9 cellular contexts compared by ENCODE assay signal in the genomic region with DNA sequence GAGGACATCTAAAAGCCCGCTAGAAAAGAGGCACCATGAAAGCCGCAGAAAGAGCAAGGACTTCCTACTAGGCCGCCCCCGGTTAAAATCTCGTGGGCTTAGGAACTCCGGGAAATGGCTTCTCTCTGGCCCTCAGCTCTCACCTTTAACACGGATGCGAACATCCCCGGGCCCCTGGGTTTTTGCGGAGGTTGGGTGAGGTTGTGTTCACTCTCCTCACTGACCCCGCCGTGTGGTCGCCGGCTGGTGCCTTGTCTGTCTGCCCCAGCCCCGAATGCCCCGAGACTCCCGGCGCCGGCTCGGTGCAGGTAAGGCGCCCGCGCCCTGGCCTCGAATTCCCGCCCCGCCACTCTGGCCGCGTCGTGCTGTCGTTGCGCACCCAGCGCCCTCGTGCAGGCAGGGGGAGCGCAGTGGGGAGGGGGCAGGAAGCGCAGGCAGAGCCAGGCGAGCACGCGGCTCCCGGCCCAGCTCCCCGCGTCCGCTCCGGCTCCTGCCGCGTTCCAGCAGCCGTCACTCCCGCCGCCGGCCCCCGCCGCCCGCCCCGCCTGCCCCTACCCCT. TPM values are rescaled to one million over a fixed set of nuclear protein-coding genes. Genes with fewer than 3 reads are reported as not detected.
DNase-seq lines count a peak whose midpoint lies in the region; ATAC-seq, FAIRE-seq and TF ChIP-seq lines count a peak whose summit lies in the region.
"Had no signal": no experiment of that assay in that cellular context is flagged by ENCODE, and none has a peak within 500 bp of the region (broad histone marks: within the 10 kb centered on the region; RNA-seq: fewer than 3 reads in every experiment).

A gene (plus strand): TSS at position 437 of the 559 bp plus-strand sequence. CDS start 326 bp downstream, outside the sequence.

- H3K27ac ChIP-seq in A549 (peak within 1 kb of the TSS; percentile 56 to 78; a peak in 5 of 6 replicates), HUES48 (ENCODE audit: low read depth, low read length) (no peak within 1 kb of the TSS), testis (peak within 1 kb of the TSS; percentile 6 to 57)
- H3K27ac ChIP-seq: epithelial cell of prostate had no signal

- peak; percentile 31 to 41; a peak in 4 of 6 replicates for ATAC-seq in A549
- ATAC-seq in effector memory CD8-positive, alpha-beta T cell (replicated peaks): peak; percentile 40
- ATAC-seq in naive thymus-derived CD8-positive, alpha-beta T cell: peak; percentile 46 to 48

- H3K9me3 ChIP-seq in A549: no peaks in the 10 kb centered on the region
- no peaks in the 10 kb centered on the region for H3K9me3 ChIP-seq in HUES48 (ENCODE audit: control insufficient read depth, insufficient read depth, low read length)
- no peaks in the 10 kb centered on the region for H3K9me3 ChIP-seq in testis

- no peaks in the 10 kb centered on the region for H3K27me3 Mint-ChIP-seq in activated CD4-positive, alpha-beta memory T cell treated with anti-CD3 and anti-CD28 coated beads for 36 hours
- H3K27me3 Mint-ChIP-seq in effector memory CD8-positive, alpha-beta T cell: no peaks in the 10 kb centered on the region
- H3K27me3 Mint-ChIP-seq in naive thymus-derived CD8-positive, alpha-beta T cell: no peaks in the 10 kb centered on the region

- H3K27ac Mint-ChIP-seq in activated CD4-positive, alpha-beta memory T cell treated with anti-CD3 and anti-CD28 coated beads for 36 hours: peak within 1 kb of the TSS; percentile 92
- peak within 1 kb of the TSS; percentile 98 to 100 for H3K27ac Mint-ChIP-seq in effector memory CD8-positive, alpha-beta T cell
- H3K27ac Mint-ChIP-seq in naive thymus-derived CD8-positive, alpha-beta T cell: peak within 1 kb of the TSS; percentile 94 to 99 (median 98)

- H3K36me3 ChIP-seq in HUES48 (ENCODE audit: control insufficient read depth, insufficient read depth, low read length) (no peaks in the 10 kb centered on the region), testis (ENCODE audit: low read depth, missing control alignments) (no peaks in the 10 kb centered on the region)

- 77% methylated on average over 19 of the region's 53 CpGs for WGBS in A549 (ENCODE audit: missing lambda C conversion rate)
- 41 to 42% methylated on average over 22 to 30 of the region's 53 CpGs for WGBS in testis, 2 donors

- H3K27me3 ChIP-seq in HUES48 (ENCODE audit: control insufficient read depth, insufficient read depth, low read length) (peaks cover 55% of the 10 kb centered on the region), testis (no peaks in the 10 kb centered on the region)

- peak within 1 kb of the TSS; percentile 50; the same call in 1 of the 2 replicates for H3K9ac ChIP-seq in HUES48 (ENCODE audit: low read depth, low read length)

- DNase-seq in A549 (ENCODE audit: low read depth in 1 of 2, low spot score in 1 of 2): no peak
- peak; percentile 73 for DNase-seq in activated CD4-positive, alpha-beta memory T cell treated with anti-CD3 and anti-CD28 coated beads for 36 hours
- DNase-seq in effector memory CD8-positive, alpha-beta T cell: peak; percentile 54 to 58 (median 56)
- DNase-seq in naive thymus-derived CD8-positive, alpha-beta T cell: peak; percentile 47 to 84 (median 66)
- peak; percentile 32 for DNase-seq in testis
- no peak for DNase-seq in SHP77 treated with DMSO at 0.1 percent for 48 hours (lab: John Stamatoyannopoulos, UW)
- no peak for DNase-seq in cerebellum (ENCODE audit: low spot score)

- peaks cover 65% of the 10 kb centered on the region for H3K4me1 Mint-ChIP-seq in activated CD4-positive, alpha-beta memory T cell treated with anti-CD3 and anti-CD28 coated beads for 36 hours (ENCODE audit: low read depth)
- H3K4me1 Mint-ChIP-seq in effector memory CD8-positive, alpha-beta T cell (ENCODE audit: low read depth in 2 of 2): peaks cover 60 to 65% of the 10 kb centered on the region in 2 donors
- peaks cover 34 to 74% (median 70%) of the 10 kb centered on the region in 4 donors for H3K4me1 Mint-ChIP-seq in naive thymus-derived CD8-positive, alpha-beta T cell

- FAIRE-seq in A549 (lab: Jason Lieb, UNC): no peak

- H3K36me3 Mint-ChIP-seq in activated CD4-positive, alpha-beta memory T cell treated with anti-CD3 and anti-CD28 coated beads for 36 hours: peaks cover 2% of the 10 kb centered on the region
- H3K36me3 Mint-ChIP-seq in effector memory CD8-positive, alpha-beta T cell (ENCODE audit: insufficient read depth): peaks cover 40% of the 10 kb centered on the region
- H3K36me3 Mint-ChIP-seq in naive thymus-derived CD8-positive, alpha-beta T cell: no peaks in the 10 kb centered on the region

- CTCF ChIA-PET in A549 (lab: Yijun Ruan, JAX): interaction anchor here (0.7 to 1.5 kb wide), 3 partner anchors 9 to 53 kb away, joined by 3 to 5 read pairs (median 3); no protein-coding TSS in a partner anchor
- CTCF ChIA-PET in activated CD4-positive, alpha-beta memory T cell treated with anti-CD3 and anti-CD28 coated beads for 36 hours (lab: Charles Lee): interaction anchor here (1.2 to 2.1 kb wide), 2 partner anchors 9 to 53 kb away, joined by 3 to 10 read pairs; no protein-coding TSS in a partner anchor

- no peak for TF ChIP-seq EP300 in A549 (IDR thresholded peaks at IDR 0.05)

- POLR2A ChIA-PET in A549 (lab: Yijun Ruan, JAX): interaction anchor here (1.0 kb wide), 1 partner anchor 8 kb away, joined by 10 read pairs; no protein-coding TSS in a partner anchor
- POLR2A ChIA-PET in activated CD4-positive, alpha-beta memory T cell treated with anti-CD3 and anti-CD28 coated beads for 36 hours (lab: Charles Lee): interaction anchor here (0.7 to 2.8 kb wide), 9 partner anchors 9 to 493 kb away, joined by 3 to 16 read pairs (median 4); a partner anchor contains a TSS
- POLR2A ChIA-PET in naive thymus-derived CD8-positive, alpha-beta T cell (lab: Charles Lee): interaction anchor here (0.7 to 5.7 kb wide), 24 partner anchors 9 to 266 kb away, joined by 3 to 67 read pairs (median 6); a partner anchor contains a TSS

- TF ChIP-seq RAD21 in A549 (conservative IDR thresholded peaks at IDR 0.05 in 1 of 2, IDR thresholded peaks at IDR 0.05 in 1 of 2): no peak

- no peaks in the 10 kb centered on the region for H3K9me3 Mint-ChIP-seq in activated CD4-positive, alpha-beta memory T cell treated with anti-CD3 and anti-CD28 coated beads for 36 hours
- H3K9me3 Mint-ChIP-seq in effector memory CD8-positive, alpha-beta T cell: no peaks in the 10 kb centered on the region
- H3K9me3 Mint-ChIP-seq in naive thymus-derived CD8-positive, alpha-beta T cell: no peaks in the 10 kb centered on the region

- no peak for TF ChIP-seq POLR2A in A549 (IDR thresholded peaks at IDR 0.05; ENCODE audit: low read length)
- TF ChIP-seq POLR2A in testis (IDR thresholded peaks at IDR 0.05): no peak

- intact Hi-C loops in activated CD4-positive, alpha-beta memory T cell treated with anti-CD3 and anti-CD28 coated beads for 36 hours (cut with micrococcal nuclease): loop anchor here (5.0 to 10.0 kb wide), 3 partner anchors 211 to 578 kb away; a partner anchor contains a TSS
- intact Hi-C loops in testis (cut with DNase I; ENCODE audit: low total_unique reads): no loop called here

- H3K4me1 ChIP-seq in A549: peaks cover 9% of the 10 kb centered on the region; the same call in 1 of the 3 replicates
- peaks cover 3% of the 10 kb centered on the region; the same call in 1 of the 2 replicates for H3K4me1 ChIP-seq in HUES48 (ENCODE audit: control insufficient read depth, insufficient read depth, low read length)
- H3K4me1 ChIP-seq in testis: peaks cover 26% of the 10 kb centered on the region

- TF ChIP-seq CTCF in A549 (IDR thresholded peaks at IDR 0.05): no peak
- TF ChIP-seq CTCF in testis (IDR thresholded peaks at IDR 0.05): no peak

- peak within 1 kb of the TSS; percentile 85 for H3K4me3 Mint-ChIP-seq in activated CD4-positive, alpha-beta memory T cell treated with anti-CD3 and anti-CD28 coated beads for 36 hours
- H3K4me3 Mint-ChIP-seq in effector memory CD8-positive, alpha-beta T cell: peak within 1 kb of the TSS; percentile 84 to 85
- peak within 1 kb of the TSS; percentile 86 to 96 (median 92) for H3K4me3 Mint-ChIP-seq in naive thymus-derived CD8-positive, alpha-beta T cell

- H3K4me3 ChIP-seq in A549 (peak within 1 kb of the TSS; percentile 45), HUES48 (ENCODE audit: low read depth, low read length) (peak within 1 kb of the TSS; percentile 51), testis (peak within 1 kb of the TSS; percentile 49 to 51)

- peak within 1 kb of the TSS; percentile 86 for H3K4me2 ChIP-seq in A549

TF ChIP-seq in A549, 52 proteins besides CTCF, POLR2A, EP300 and RAD21 (continues in another document):
- no peak for TF ChIP-seq TP53 (CRISPR knock-in tag; IDR thresholded peaks at IDR 0.05)

RNA-seq across cellular contexts. Expression of the gene that starts here (rescaled TPM):
- polyA plus RNA-seq in A549 (2011; rRNA removed) (0.26 TPM in 1 of 2 replicates, not detected in the other), A549 (2017; fragmentation: RNase III; extraction: RNeasy Plus Mini Kit Qiagen cat#74134 plus additional on column Dnase treatment) (not detected in 3 replicates), testis (ENCODE audit: insufficient read depth, low read depth, low replicate concordance) (2.2 TPM)
- 0.05 and 0.09 TPM in 2 replicates for polyA plus RNA-seq in A549 (2012; cell fraction: cytosol; rRNA removed)
- polyA plus RNA-seq in A549 (2012; cell fraction: nucleus; rRNA removed): 0.04 and 0.17 TPM in 2 replicates
- not detected in 2 replicates for polyA minus RNA-seq in A549 (2011; rRNA and poly(A)+ RNA removed)
- 10 to 100 TPM in 1 of 2 experiments, 1 to 10 TPM in 1; 9.9 to 11.0 TPM for total RNA-seq in activated CD4-positive, alpha-beta memory T cell treated with anti-CD3 and anti-CD28 coated beads for 36 hours
- total RNA-seq in naive thymus-derived CD8-positive, alpha-beta T cell: 10 to 100 TPM; 83.4 to 89.0 TPM
- 10 to 100 TPM in 1 of 3 donors, 1 to 10 TPM in 2; 7.1 to 12.1 (median 7.9) TPM for polyA plus RNA-seq in naive thymus-derived CD8-positive, alpha-beta T cell
- total RNA-seq in testis (1 to 10 TPM; 4.8 to 5.0 TPM), cerebellum (not detected)

Comparison
In these comparisons a context has a peak if more than half of its experiments do, and no peak if none do; other contexts are left out.
1. RNA of the gene that starts here (total RNA-seq): 83.4 to 89.0 TPM in naive thymus-derived CD8-positive, alpha-beta T cell; 9.9 to 11.0 TPM in activated CD4-positive, alpha-beta memory T cell treated with anti-CD3 and anti-CD28 coated beads for 36 hours, 4.8 to 5.0 TPM in testis and not detected in cerebellum (single experiment); every median in the first group is over 4 times any median in the second.
2. Peak in ATAC-seq, H3K4me3 ChIP-seq, H3K27ac ChIP-seq and H3K4me2 ChIP-seq in A549; RNA of the gene not detected or under 1 TPM.
3. DNase-seq: peak in activated CD4-positive, alpha-beta memory T cell treated with anti-CD3 and anti-CD28 coated beads for 36 hours (single experiment), effector memory CD8-positive, alpha-beta T cell (3 of 3), naive thymus-derived CD8-positive, alpha-beta T cell (10 of 10) and testis (single experiment); none in A549 (0 of 2), SHP77 treated with DMSO at 0.1 percent for 48 hours (single experiment) and cerebellum (single experiment).
4. Peak in every context shown above with its lines, with median percentiles within 50 percentile points of each other: ATAC-seq, H3K4me3 ChIP-seq, H3K27ac Mint-ChIP-seq and H3K4me3 Mint-ChIP-seq.